Comparison of ENCODE assay signal across 11 cellular contexts in the genomic region with DNA sequence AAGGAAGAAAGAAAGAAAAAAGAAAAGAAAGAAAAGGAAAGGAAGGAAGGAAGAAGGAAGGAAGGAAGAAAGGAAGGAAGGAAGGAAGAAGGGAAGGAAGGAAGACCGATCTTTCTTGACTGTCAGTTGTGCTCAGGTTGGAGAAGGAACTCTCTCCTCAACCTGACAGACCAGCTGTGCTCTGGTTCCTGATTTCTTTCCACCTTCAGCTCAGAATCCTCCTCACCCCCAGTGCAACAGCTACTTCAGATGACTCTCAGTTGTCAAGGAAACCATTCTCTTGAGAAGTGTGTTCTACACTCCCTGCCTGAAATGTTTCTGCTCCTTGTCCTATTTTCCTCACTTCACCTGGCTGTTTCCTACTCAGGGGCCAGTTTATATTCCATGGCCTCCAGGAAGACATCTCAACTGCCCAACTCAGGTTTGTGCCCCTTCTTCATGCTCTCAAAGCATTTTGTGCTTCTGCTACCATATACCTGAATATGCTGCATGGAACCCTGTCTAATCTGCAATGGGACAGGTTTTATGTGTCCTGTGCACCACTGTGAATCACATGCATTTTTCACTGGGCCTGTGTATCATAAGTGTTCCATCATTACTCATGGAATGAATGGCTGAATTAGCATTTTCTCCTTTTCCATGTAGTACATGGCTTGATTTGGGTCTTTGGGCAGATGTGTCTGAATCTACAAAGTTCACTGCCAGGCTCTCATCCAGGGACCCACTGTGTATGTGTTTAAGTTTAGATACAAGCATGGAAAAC.
"Had no signal": no experiment of that assay in that cellular context is flagged by ENCODE, and none has a peak within 500 bp of the region (broad histone marks: within the 10 kb centered on the region; RNA-seq: fewer than 3 reads in every experiment).

No MANE protein-coding gene starts in this region.

- H3K36me3 ChIP-seq: ascending aorta, neural progenitor cell, pancreas, transverse colon had no signal

- H3K27me3 ChIP-seq: ascending aorta, neural progenitor cell, pancreas, transverse colon had no signal

- ATAC-seq: left colon; stimulated activated naive B cell treated with anti-CD40 and anti-IgM and Interleukin-4, amounts not matched to agents 10 μg/mL and 1 μg/mL and 100 μg/mL, for 72 hours had no signal

- H3K4me1 ChIP-seq: ascending aorta, pancreas, transverse colon had no signal

- H2AFZ ChIP-seq: neural progenitor cell had no signal

- H3K4me2 ChIP-seq: neural progenitor cell had no signal

- DNase-seq: activated CD4-positive, alpha-beta T cell treated with anti-CD3 and anti-CD28 coated beads, Interleukin-2, amount 10 ng/mL, durations not matched to agents 7 days and 5 days; activated naive CD4-positive, alpha-beta T cell treated with Interleukin-2 at 50 U/mL for 16 hours; left colon; naive B cell; pancreas; retina; stimulated activated naive B cell treated with anti-CD40 and anti-IgM and Interleukin-4, amounts not matched to agents 10 μg/mL and 1 μg/mL and 100 μg/mL, for 72 hours; substantia nigra; transverse colon had no signal

- FAIRE-seq: pancreas had no signal

- H3K9me3 ChIP-seq: ascending aorta, pancreas, transverse colon had no signal

- H3K27ac ChIP-seq: ascending aorta, neural progenitor cell, pancreas, transverse colon had no signal

- H3K4me3 ChIP-seq: ascending aorta, neural progenitor cell, pancreas, transverse colon had no signal

- H3K9ac ChIP-seq: neural progenitor cell had no signal
